8 cellular contexts compared by ENCODE assay signal in genomic region chrX:71301195-71301924, GRCh38. TPM values are rescaled to one million over a fixed set of nuclear protein-coding genes. Genes with fewer than 3 reads are reported as not detected.
DNase-seq lines count a peak whose midpoint lies in the region; ATAC-seq, FAIRE-seq and TF ChIP-seq lines count a peak whose summit lies in the region.

ITGB1BP2 (plus strand) TSS chrX:71301750; CDS start chrX:71301807, 57 bp downstream.

- no peak within 1 kb of the TSS for H3K9ac ChIP-seq in adipocyte (ENCODE audit: low read length)
- no peak within 1 kb of the TSS for H3K9ac ChIP-seq in HepG2 (ENCODE audit: insufficient read depth, low read depth, low read length)

- H2AFZ ChIP-seq in HepG2 (ENCODE audit: low read length): no peak within 1 kb of the TSS

- no TSS peak for BruUV-seq in HepG2 (replicated peaks; lab: Mats Ljungman, UMichigan)

- 10% methylated on average over 5 of the region's 10 CpGs for WGBS in HepG2 (ENCODE audit: low lambda C conversion rate)

- H3K4me1 ChIP-seq in adipocyte (ENCODE audit: control insufficient read depth, insufficient read depth, low read length) (no peaks in the 10 kb centered on the region), HepG2 (ENCODE audit: insufficient read depth, low read length) (peaks cover 62% of the 10 kb centered on the region)

- intact Hi-C loops in HepG2 (cut with micrococcal nuclease; ENCODE audit: unreplicated experiment): no loop called here

- no peaks in the 10 kb centered on the region for H3K27me3 ChIP-seq in adipocyte (replicated peaks; ENCODE audit: control insufficient read depth, insufficient read depth, low read length)
- no peaks in the 10 kb centered on the region for H3K27me3 ChIP-seq in HepG2 (ENCODE audit: control insufficient read depth in 1 of 2, insufficient read depth in 2 of 2, low read length in 2 of 2)

- TF ChIP-seq CTCF in HepG2 (CRISPR knock-in tag; IDR thresholded peaks at IDR 0.05): no peak

- FAIRE-seq in HepG2 (lab: Jason Lieb, UNC): peak; percentile 52
- FAIRE-seq in H54 (lab: Jason Lieb, UNC): no peak

- no peak for TF ChIP-seq POLR2A in HepG2 (IDR thresholded peaks at IDR 0.05; ENCODE audit: insufficient read depth in 1 of 2, low read depth in 2 of 2, low read length in 2 of 2)
- TF ChIP-seq POLR2A in H54 (IDR thresholded peaks at IDR 0.05; ENCODE audit: low read depth, low read length): no peak

- H3K9me3 ChIP-seq in adipocyte (ENCODE audit: control insufficient read depth, low read length): no peaks in the 10 kb centered on the region
- H3K9me3 ChIP-seq in HepG2 (ENCODE audit: low read length): no peaks in the 10 kb centered on the region

- peak; percentile 51 for ATAC-seq in HepG2

- CTCF ChIA-PET in HEK293T (lab: Yijun Ruan, JAX) (no interaction called here), HepG2 (lab: Yijun Ruan, JAX; ENCODE audit: low intra/inter-chr PET ratio, low total read pairs) (no interaction called here)

- TF ChIP-seq EP300 in HepG2 (IDR thresholded peaks at IDR 0.05; ENCODE audit: low read depth in 2 of 2, low read length in 2 of 2): no peak; a peak in 1 of 4 replicates
- TF ChIP-seq EP300 in HepG2 (CRISPR knock-in tag; IDR thresholded peaks at IDR 0.05; ENCODE audit: borderline replicate concordance): no peak

- H3K27ac ChIP-seq in HepG2 (ENCODE audit: extremely low read length, insufficient read depth, low read length): peak within 1 kb of the TSS; percentile 63

- in situ Hi-C loops in HepG2 (cut with HindIII; ENCODE audit: extremely low pct_ligation_motif_present, low pct_unique_long_range_greater_than_20kb): no loop called here

- TF ChIP-seq RAD21 in HepG2 (CRISPR knock-in tag; IDR thresholded peaks at IDR 0.05): no peak

- DNase-seq in AG08395 (ENCODE audit: low spot score) (peak; percentile 40), HEK293T (ENCODE audit: extremely low spot score) (no peak), adipocyte (ENCODE audit: low read depth) (peak; percentile 11), HepG2 (ENCODE audit: low spot score) (peak; percentile 43), NCI-H1048 (lab: John Stamatoyannopoulos, UW) (no peak), H54 (ENCODE audit: insufficient read length, low spot score) (no peak), HT-29 (ENCODE audit: low spot score) (no peak)
- no peak for DNase-seq in stimulated activated CD4-positive, alpha-beta T cell treated with anti-CD3 and anti-CD28 coated beads, Interleukin-2, amount 100 ng/mL, for 48 hours

- no peaks in the 10 kb centered on the region for H3K79me2 ChIP-seq in HepG2 (ENCODE audit: insufficient read depth, low read length)

- H3K4me3 ChIP-seq in adipocyte (ENCODE audit: low read length): no peak within 1 kb of the TSS
- H3K4me3 ChIP-seq in HepG2 (replicated peaks in 1 of 3; ENCODE audit: insufficient read depth in 1 of 3, low read depth in 2 of 3, low read length in 3 of 3): no peak within 1 kb of the TSS

- POLR2A ChIA-PET in HEK293T (lab: Yijun Ruan, JAX): interaction anchor here (0.6 to 3.1 kb wide), 2 partner anchors 18 to 65 kb away, joined by 3 to 19 read pairs; partner anchors contain the start of genes NONO and TAF1
- POLR2A ChIA-PET in HepG2 (lab: Yijun Ruan, JAX): interaction anchor here (0.8 to 1.5 kb wide), 6 partner anchors 9 to 119 kb away, joined by 4 to 13 read pairs (median 6); partner anchors contain the start of genes NONO and TAF1

- H3K36me3 ChIP-seq in adipocyte (ENCODE audit: control insufficient read depth, insufficient read depth, low read length, severe bottlenecking): peaks cover 42% of the 10 kb centered on the region
- peaks cover 6 to 25% of the 10 kb centered on the region in 2 experiments; a peak in 4 of 5 replicates for H3K36me3 ChIP-seq in HepG2 (replicated peaks in 1 of 2; ENCODE audit: control insufficient read depth in 1 of 2, insufficient read depth in 2 of 2, low read length in 2 of 2)

- peak within 1 kb of the TSS; percentile 45 for H3K4me2 ChIP-seq in HepG2 (ENCODE audit: low read depth, low read length)

- H4K20me1 ChIP-seq in HepG2 (ENCODE audit: insufficient read depth, low read length): no peaks in the 10 kb centered on the region

TF ChIP-seq in HEK293T, 16 proteins besides CTCF, POLR2A, EP300 and RAD21:
- TF ChIP-seq ELF4 (IDR thresholded peaks at IDR 0.05) (0 out of 2 replicates have a peak, but pooled peaks have one; percentile 12), FOXM1 (IDR thresholded peaks at IDR 0.05; ENCODE audit: borderline replicate concordance) (no peak), FOXK2 (IDR thresholded peaks at IDR 0.05) (no peak), FOXA1 (IDR thresholded peaks at IDR 0.05) (no peak)

TF ChIP-seq in HepG2, 621 proteins besides CTCF, POLR2A, EP300 and RAD21 (continues in another document):
- TF ChIP-seq ZBTB7B (CRISPR knock-in tag; IDR thresholded peaks at IDR 0.05): no peak
- no peak for TF ChIP-seq ZNF512 (CRISPR knock-in tag; IDR thresholded peaks at IDR 0.05)
- no peak for TF ChIP-seq DNMT3B (CRISPR knock-in tag; conservative IDR thresholded peaks at IDR 0.05)
- no peak for TF ChIP-seq ZBTB43 (CRISPR knock-in tag; conservative IDR thresholded peaks at IDR 0.05)
- peak; percentile 23; the same call in 1 of the 2 replicates for TF ChIP-seq PAXIP1 (CRISPR knock-in tag; conservative IDR thresholded peaks at IDR 0.05)

RNA-seq across cellular contexts. Expression of gene ITGB1BP2, which starts in this region (rescaled TPM):
- total RNA-seq in HepG2 (2016; rRNA removed; fragmentation: Illumina TruSeq; extraction: Trizol): 0.21 and 2.2 TPM in 2 replicates
- not detected in 2 replicates for total RNA-seq in HepG2 (2016; cell fraction: cytosol; rRNA removed; fragmentation: Illumina TruSeq; extraction: Trizol; ENCODE audit: low read depth)
- 0.28 and 2.0 TPM in 2 replicates for total RNA-seq in HepG2 (2016; cell fraction: insoluble cytoplasmic fraction; rRNA removed; fragmentation: Illumina TruSeq; extraction: Trizol)
- total RNA-seq in HepG2 (2016; cell fraction: membrane; rRNA removed; fragmentation: Illumina TruSeq; extraction: Trizol): 0.24 and 0.46 TPM in 2 replicates
- 3.9 and 6.3 TPM in 2 replicates for total RNA-seq in HepG2 (2016; cell fraction: nucleus; rRNA removed; fragmentation: Illumina TruSeq; extraction: Trizol)
- polyA plus RNA-seq in HepG2 (2011; rRNA removed): 0.88 and 0.90 TPM in 2 replicates
- 0.16 and 0.17 TPM in 2 replicates for polyA plus RNA-seq in HepG2 (2011; cell fraction: cytosol; rRNA removed)
- polyA plus RNA-seq in HepG2 (2011; cell fraction: nucleus; rRNA removed): 3.9 and 4.8 TPM in 2 replicates
- polyA plus RNA-seq in HepG2 (2012): 0.44 and 0.46 TPM in 2 replicates
- 0.19 TPM in 1 of 2 replicates, not detected in the other for polyA plus RNA-seq in HepG2 (2016; cell fraction: cytosol; fragmentation: Illumina TruSeq; extraction: Trizol; ENCODE audit: low read depth)
- not detected in 2 replicates for polyA plus RNA-seq in HepG2 (2016; cell fraction: insoluble cytoplasmic fraction; fragmentation: Illumina TruSeq; extraction: Trizol; ENCODE audit: low read depth)
- not detected in 2 replicates for polyA plus RNA-seq in HepG2 (2016; cell fraction: membrane; fragmentation: Illumina TruSeq; extraction: Trizol; ENCODE audit: low read depth)
- polyA plus RNA-seq in HepG2 (2016; cell fraction: nucleus; fragmentation: Illumina TruSeq; extraction: Trizol; ENCODE audit: insufficient read depth, low read depth): 6.4 and 6.6 TPM in 2 replicates
- 3.5 and 4.2 TPM in 2 replicates for polyA minus RNA-seq in HepG2 (2011; rRNA and poly(A)+ RNA removed; ENCODE audit: low replicate concordance)
- not detected in 2 replicates for polyA minus RNA-seq in HepG2 (2011; cell fraction: cytosol; rRNA and poly(A)+ RNA removed)
- 8.8 and 13.2 TPM in 2 replicates for polyA minus RNA-seq in HepG2 (2011; cell fraction: nucleus; rRNA and poly(A)+ RNA removed)
- total RNA-seq in HT-29 (2014; rRNA removed; shearing (Covaris generic)): 1.7 and 2.2 TPM in 2 replicates

Comparison
In these comparisons a context has a peak if more than half of its experiments do, and no peak if none do; other contexts are left out.
1. DNase-seq: peak in AG08395 (single experiment), adipocyte (single experiment) and HepG2 (single experiment); none in HEK293T (single experiment), NCI-H1048 (single experiment), stimulated activated CD4-positive, alpha-beta T cell treated with anti-CD3 and anti-CD28 coated beads, Interleukin-2, amount 100 ng/mL, for 48 hours (0 of 2), H54 (single experiment) and HT-29 (single experiment).